Comparison of ENCODE assay signal across 25 cellular contexts in the genomic region with DNA sequence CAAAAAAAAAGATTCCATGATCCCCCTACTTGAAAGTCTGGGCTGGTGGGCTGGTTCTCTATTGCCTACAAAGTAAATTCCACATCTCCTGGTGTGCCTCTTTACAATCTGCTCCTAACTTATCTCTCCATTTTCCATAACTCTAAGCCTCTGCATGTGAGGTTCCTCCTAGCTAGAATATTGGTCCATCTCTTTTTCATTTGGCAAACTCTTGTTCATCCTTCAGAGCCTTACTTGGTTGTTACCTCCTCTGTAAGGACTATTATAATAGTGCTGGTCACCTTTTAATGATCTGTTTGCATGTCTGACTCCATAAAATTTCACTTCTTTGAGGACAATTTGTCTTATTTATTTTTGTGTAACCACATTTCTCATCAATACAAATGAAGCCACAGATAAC. TPM values are rescaled to one million over a fixed set of nuclear protein-coding genes. Genes with fewer than 3 reads are reported as not detected.
A peak's percentile ranks its signal among the peaks of the same experiment; 100 is the strongest.
DNase-seq lines count a peak whose midpoint lies in the region; ATAC-seq and TF ChIP-seq lines count a peak whose summit lies in the region.
"Had no signal": no experiment of that assay in that cellular context is flagged by ENCODE, and none has a peak within 500 bp of the region (broad histone marks: within the 10 kb centered on the region; RNA-seq: fewer than 3 reads in every experiment).

No MANE protein-coding gene starts in this region.

- TF ChIP-seq CTCF in H9 (conservative IDR thresholded peaks at IDR 0.05), result no peak
- no peak for TF ChIP-seq CTCF in endothelial cell (IDR thresholded peaks at IDR 0.05; ENCODE audit: unreplicated experiment)
- TF ChIP-seq CTCF in progenitor cell of endocrine pancreas (IDR thresholded peaks at IDR 0.05; ENCODE audit: unreplicated experiment), result no peak
- no peak for TF ChIP-seq CTCF in transverse colon (IDR thresholded peaks at IDR 0.05)

- in situ Hi-C loops in transverse colon (cut with MboI; ENCODE audit: low pct_ligation_motif_present in 1 of 4, low pct_unique_long_range_greater_than_20kb in 1 of 4, low sequenced_read_pairs in 3 of 4), result no loop called here

- H4K8ac ChIP-seq in H9 (replicated peaks; ENCODE audit: insufficient read length, low read depth, low read length), result no peak overlapping the region

- H3K27me3 Mint-ChIP-seq in activated naive CD8-positive, alpha-beta T cell, result peaks cover 1% of the 10 kb centered on the region
- peaks cover 14% of the 10 kb centered on the region for H3K27me3 Mint-ChIP-seq in activated naive CD8-positive, alpha-beta T cell treated with anti-CD3 and anti-CD28 coated beads for 36 hours
- peaks cover 58% of the 10 kb centered on the region for H3K27me3 Mint-ChIP-seq in H9 (ENCODE audit: low read depth)
- H3K27me3 Mint-ChIP-seq in endothelial cell (ENCODE audit: unreplicated experiment), result peaks cover 19% of the 10 kb centered on the region
- peaks cover 33% of the 10 kb centered on the region for H3K27me3 Mint-ChIP-seq in progenitor cell of endocrine pancreas

- H3K9ac ChIP-seq in H9 (ENCODE audit: extremely low read depth, insufficient read length, low read length), result no peak overlapping the region
- H3K9ac ChIP-seq: KMS-11 had no signal

- no peak overlapping the region for H3K56ac ChIP-seq in H9 (ENCODE audit: insufficient read length, low read depth, low read length)

- no peak for TF ChIP-seq POLR2A in transverse colon (IDR thresholded peaks at IDR 0.05)

- no peaks in the 10 kb centered on the region for H3K36me3 ChIP-seq in transverse colon
- H3K36me3 ChIP-seq: colonic mucosa, Peyer's patch had no signal

- H4K91ac ChIP-seq in H9 (ENCODE audit: insufficient read length, low read depth, low read length), result no peak overlapping the region

- H3K27me3 ChIP-seq in H9 (ENCODE audit: insufficient read depth, low read length), result peaks cover 24% of the 10 kb centered on the region; the same call in 1 of the 2 replicates
- peaks cover 70% of the 10 kb centered on the region for H3K27me3 ChIP-seq in transverse colon

- DNase-seq in activated naive CD8-positive, alpha-beta T cell treated with anti-CD3 and anti-CD28 coated beads for 36 hours, result no peak
- no peak for DNase-seq in H9
- DNase-seq in endothelial cell (ENCODE audit: low spot score), result no peak
- no peak for DNase-seq in progenitor cell of endocrine pancreas (ENCODE audit: low spot score, unreplicated experiment)
- DNase-seq in transverse colon, result no peak
- DNase-seq: ACHN; activated CD4-positive, alpha-beta T cell treated with anti-CD3 and anti-CD28 coated beads for 1 hour; activated CD8-positive, alpha-beta T cell treated with anti-CD3 and anti-CD28 coated beads, Interleukin-2, amount 10 ng/mL, durations not matched to agents 7 days and 5 days; activated effector memory CD4-positive, alpha-beta T cell treated with anti-CD3 and anti-CD28 coated beads, Interleukin-2, amount 50 U/mL, for 16 hours; amniotic stem cell; colonic mucosa; effector CD8-positive, alpha-beta T cell; erythroblast; HCEC 1CT; kidney; NCI-H1436; NCI-H345; Peyer's patch; SIG-M5; stimulated activated CD4-positive, alpha-beta T cell treated with anti-CD3 and anti-CD28 coated beads, Interleukin-15, amount 100 ng/mL, for 24 hours; stimulated activated naive CD4-positive, alpha-beta T cell treated with Interleukin-2 at 50 U/mL for 16 hours; T-helper 1 cell had no signal

- no peak overlapping the region for H2AK5ac ChIP-seq in H9 (ENCODE audit: insufficient read length, low read length)

- H3K23ac ChIP-seq in H9 (ENCODE audit: insufficient read length, low read depth, low read length), result no peak overlapping the region

- H3K4me1 ChIP-seq in H9 (ENCODE audit: insufficient read depth, low read length) (peaks cover 9% of the 10 kb centered on the region), transverse colon (peaks cover 3 to 22% (median 16%) of the 10 kb centered on the region in 4 donors)

- H3K27ac Mint-ChIP-seq in activated naive CD8-positive, alpha-beta T cell, result no peak overlapping the region
- H3K27ac Mint-ChIP-seq in activated naive CD8-positive, alpha-beta T cell treated with anti-CD3 and anti-CD28 coated beads for 36 hours, result no peak overlapping the region
- no peak overlapping the region for H3K27ac Mint-ChIP-seq in H9
- H3K27ac Mint-ChIP-seq in endothelial cell (ENCODE audit: unreplicated experiment), result no peak overlapping the region
- no peak overlapping the region for H3K27ac Mint-ChIP-seq in progenitor cell of endocrine pancreas
- H3K27ac Mint-ChIP-seq: activated CD8-positive, alpha-beta T cell treated with anti-CD3 and anti-CD28 coated beads, Interleukin-2, amount 10 ng/mL, durations not matched to agents 7 days and 5 days had no signal

- no peak for TF ChIP-seq EP300 in transverse colon (IDR thresholded peaks at IDR 0.05; ENCODE audit: low read depth)

- peaks cover 25% of the 10 kb centered on the region for H3K23me2 ChIP-seq in H9 (ENCODE audit: insufficient read length, low read depth, low read length, poor library complexity, severe bottlenecking)

- H4K20me1 ChIP-seq in H9 (ENCODE audit: control insufficient read depth, insufficient read depth, insufficient read length), result no peaks in the 10 kb centered on the region

- no peak overlapping the region for H2BK15ac ChIP-seq in H9 (ENCODE audit: low read depth, low read length)

- no peak overlapping the region for H3K14ac ChIP-seq in H9 (ENCODE audit: insufficient read depth, low read length)

- H3K4ac ChIP-seq in H9 (ENCODE audit: low read depth, low read length), result no peak overlapping the region

- no peak overlapping the region for H2BK12ac ChIP-seq in H9 (ENCODE audit: insufficient read length, low read depth, low read length)

- no peak for ATAC-seq in HG03460 (IDR thresholded peaks at IDR 0.05; ENCODE audit: unreplicated experiment)
- ATAC-seq: activated CD8-positive, alpha-beta T cell treated with anti-CD3 and anti-CD28 coated beads, Interleukin-2, amount 10 ng/mL, durations not matched to agents 7 days and 5 days had no signal

- H2BK120ac ChIP-seq in H9 (ENCODE audit: low read depth, low read length, poor library complexity, severe bottlenecking), result no peak overlapping the region

- no peaks in the 10 kb centered on the region for H3K9me3 ChIP-seq in H9 (ENCODE audit: control insufficient read depth, low read depth, low read length)
- no peaks in the 10 kb centered on the region for H3K9me3 ChIP-seq in transverse colon
- H3K9me3 ChIP-seq: colonic mucosa, Peyer's patch had no signal

- no peak overlapping the region for H2BK20ac ChIP-seq in H9 (ENCODE audit: low read depth, low read length, poor library complexity, severe bottlenecking)

- H3K79me2 ChIP-seq in H9 (ENCODE audit: insufficient read depth, low read length), result no peaks in the 10 kb centered on the region

- no peaks in the 10 kb centered on the region for H3K79me1 ChIP-seq in H9 (ENCODE audit: insufficient read depth, low read depth, low read length, poor library complexity, severe bottlenecking)

- no peak overlapping the region for H2AFZ ChIP-seq in H9 (ENCODE audit: low read length)

- H2BK5ac ChIP-seq in H9 (ENCODE audit: insufficient read length, low read length), result no peak overlapping the region

- peak overlapping the region; percentile 92 for H3K4me2 ChIP-seq in H9 (ENCODE audit: insufficient read depth, insufficient read length, low read length)
- H3K4me2 ChIP-seq: KMS-11 had no signal

- no peak overlapping the region for H3K18ac ChIP-seq in H9 (ENCODE audit: insufficient read length, low read depth, low read length)

- H3K4me1 Mint-ChIP-seq in activated naive CD8-positive, alpha-beta T cell (ENCODE audit: low read depth), result peaks cover 60% of the 10 kb centered on the region
- H3K4me1 Mint-ChIP-seq in activated naive CD8-positive, alpha-beta T cell treated with anti-CD3 and anti-CD28 coated beads for 36 hours, result peaks cover 44% of the 10 kb centered on the region
- H3K4me1 Mint-ChIP-seq in H9, result peaks cover 27 to 37% of the 10 kb centered on the region in 2 experiments
- peaks cover 9% of the 10 kb centered on the region for H3K4me1 Mint-ChIP-seq in endothelial cell (ENCODE audit: unreplicated experiment)
- H3K4me1 Mint-ChIP-seq in progenitor cell of endocrine pancreas (ENCODE audit: low read depth), result peaks cover 5% of the 10 kb centered on the region

- H3K36me3 Mint-ChIP-seq in activated naive CD8-positive, alpha-beta T cell, result peaks cover 2% of the 10 kb centered on the region
- no peaks in the 10 kb centered on the region for H3K36me3 Mint-ChIP-seq in activated naive CD8-positive, alpha-beta T cell treated with anti-CD3 and anti-CD28 coated beads for 36 hours
- H3K36me3 Mint-ChIP-seq in H9 (ENCODE audit: insufficient read depth in 1 of 3, low read depth in 3 of 3) (peaks cover 0 to 1% (median 0%) of the 10 kb centered on the region in 3 experiments; a peak in 1 of 7 replicates), endothelial cell (ENCODE audit: low read depth, unreplicated experiment) (peaks cover 3% of the 10 kb centered on the region), progenitor cell of endocrine pancreas (ENCODE audit: insufficient read depth) (no peaks in the 10 kb centered on the region)

- H3K9me3 Mint-ChIP-seq in activated naive CD8-positive, alpha-beta T cell (ENCODE audit: low read depth), result no peaks in the 10 kb centered on the region
- H3K9me3 Mint-ChIP-seq in activated naive CD8-positive, alpha-beta T cell treated with anti-CD3 and anti-CD28 coated beads for 36 hours, result no peaks in the 10 kb centered on the region
- H3K9me3 Mint-ChIP-seq in H9 (no peaks in the 10 kb centered on the region), endothelial cell (ENCODE audit: unreplicated experiment) (no peaks in the 10 kb centered on the region), progenitor cell of endocrine pancreas (ENCODE audit: low read depth) (no peaks in the 10 kb centered on the region)

- no peak overlapping the region for H3K4me3 ChIP-seq in transverse colon
- H3K4me3 ChIP-seq: colonic mucosa, Peyer's patch had no signal

- H3K4me3 Mint-ChIP-seq in activated naive CD8-positive, alpha-beta T cell, result peak overlapping the region; percentile 84
- H3K4me3 Mint-ChIP-seq in activated naive CD8-positive, alpha-beta T cell treated with anti-CD3 and anti-CD28 coated beads for 36 hours, result no peak overlapping the region
- H3K4me3 Mint-ChIP-seq in H9 (peak overlapping the region; percentile 78 to 92; a peak in 3 of 5 replicates), endothelial cell (ENCODE audit: unreplicated experiment) (peak overlapping the region; percentile 4), progenitor cell of endocrine pancreas (ENCODE audit: low read depth) (peak overlapping the region; percentile 94)
- H3K4me3 Mint-ChIP-seq: activated CD8-positive, alpha-beta T cell treated with anti-CD3 and anti-CD28 coated beads, Interleukin-2, amount 10 ng/mL, durations not matched to agents 7 days and 5 days had no signal

- H3K27ac ChIP-seq in H9 (ENCODE audit: insufficient read length, low read depth, low read length) (no peak overlapping the region), transverse colon (no peak overlapping the region)
- H3K27ac ChIP-seq: colonic mucosa, KMS-11, Peyer's patch had no signal

- intact Hi-C loops in transverse colon (cut with DNase I; ENCODE audit: low total_unique reads), result no loop called here

- H3T11ph ChIP-seq in H9 (ENCODE audit: low read length), result no peak overlapping the region

- H4K5ac ChIP-seq in H9 (ENCODE audit: insufficient read length, low read depth, low read length), result no peak overlapping the region

RNA-seq across cellular contexts. Expression of a gene that starts 1.6 kb away (rescaled TPM):
- total RNA-seq in activated naive CD8-positive, alpha-beta T cell treated with anti-CD3 and anti-CD28 coated beads for 36 hours, result 1 to 10 TPM; 3.9 to 4.6 TPM
- total RNA-seq in H9 (2021), result 1.8 and 2.3 TPM in 2 replicates
- total RNA-seq in endothelial cell (ENCODE audit: unreplicated experiment), result 2.2 TPM
- 19.2 and 19.9 TPM in 2 replicates for total RNA-seq in progenitor cell of endocrine pancreas
- 1 to 10 TPM in 3 of 4 donors, under 1 TPM in 1; 0.60 to 2.5 (median 1.8) TPM for total RNA-seq in transverse colon
